In genomic region chr19:55368701-55369563, GRCh38 we compare ENCODE assay signal across 1 cellular context.
TF ChIP-seq lines count a peak whose summit lies in the region.

No MANE protein-coding gene starts in this region.

TF ChIP-seq in K562, 482 proteins besides CTCF, POLR2A, EP300 and RAD21 (continued from another document and continues in another):
- TF ChIP-seq THAP12 (CRISPR knock-in tag; IDR thresholded peaks at IDR 0.05), result no peak
- peak in 1 of 2 experiments; percentile 18 for TF ChIP-seq E2F6 (IDR thresholded peaks at IDR 0.05; ENCODE audit: borderline replicate concordance in 1 of 2, extremely low read depth in 1 of 2, insufficient read depth in 1 of 2, insufficient read length in 1 of 2, low read depth in 1 of 2, low read length in 1 of 2, poor library complexity in 1 of 2, severe bottlenecking in 1 of 2)
- no peak for TF ChIP-seq MECOM (CRISPR knock-in tag; IDR thresholded peaks at IDR 0.05)
- TF ChIP-seq ZKSCAN8 (CRISPR knock-in tag; IDR thresholded peaks at IDR 0.05), result no peak
- no peak for TF ChIP-seq MBD2 (IDR thresholded peaks at IDR 0.05; ENCODE audit: borderline replicate concordance, low read depth)
- TF ChIP-seq PHF21A (IDR thresholded peaks at IDR 0.05; ENCODE audit: borderline replicate concordance, low read depth), result 0 out of 2 replicates have a peak, but pooled peaks have one; percentile 25
- TF ChIP-seq ZFP36 (IDR thresholded peaks at IDR 0.05; ENCODE audit: low read depth, low read length, partially characterized antibody), result peak; percentile 24
- TF ChIP-seq ZNF174 (CRISPR knock-in tag; IDR thresholded peaks at IDR 0.05), result no peak
- TF ChIP-seq ZBTB17 (CRISPR knock-in tag; IDR thresholded peaks at IDR 0.05), result no peak
- TF ChIP-seq NFIC (IDR thresholded peaks at IDR 0.05), result peak; percentile 40; the same call in 1 of the 2 replicates
- no peak for TF ChIP-seq SP2 (IDR thresholded peaks at IDR 0.05; ENCODE audit: extremely low read depth, low read depth, low read length, poor library complexity, severe bottlenecking)
- TF ChIP-seq XRCC4 (IDR thresholded peaks at IDR 0.05; ENCODE audit: extremely low read depth, insufficient read depth, insufficient read length), result no peak
- TF ChIP-seq HEY1 (CRISPR knock-in tag; IDR thresholded peaks at IDR 0.05; ENCODE audit: borderline replicate concordance), result no peak
- no peak for TF ChIP-seq PRDM10 (IDR thresholded peaks at IDR 0.05; ENCODE audit: partially characterized antibody)
- no peak for TF ChIP-seq ZKSCAN3 (CRISPR knock-in tag; IDR thresholded peaks at IDR 0.05)
- TF ChIP-seq CEBPG (CRISPR knock-in tag; IDR thresholded peaks at IDR 0.05), result no peak
- no peak for TF ChIP-seq CEBPG (tag; conservative IDR thresholded peaks at IDR 0.05 in 1 of 2, IDR thresholded peaks at IDR 0.05 in 1 of 2)
- no peak for TF ChIP-seq ZC3H11A (IDR thresholded peaks at IDR 0.05; ENCODE audit: low read depth, low read length)
- 0 out of 4 replicates have a peak, but pooled peaks of 1 of the 2 experiments have one; percentile 20 for TF ChIP-seq NONO (IDR thresholded peaks at IDR 0.05; ENCODE audit: low read depth in 2 of 2, low read length in 1 of 2)
- TF ChIP-seq HNRNPUL1 (IDR thresholded peaks at IDR 0.05; ENCODE audit: low read length), result no peak
- no peak for TF ChIP-seq RFX5 (IDR thresholded peaks at IDR 0.05; ENCODE audit: low read depth, low read length)
- no peak for TF ChIP-seq SRSF9 (IDR thresholded peaks at IDR 0.05; ENCODE audit: borderline replicate concordance, low read depth, low read length)
- no peak for TF ChIP-seq ARID1B (IDR thresholded peaks at IDR 0.05)
- no peak for TF ChIP-seq SMARCE1 (IDR thresholded peaks at IDR 0.05)
- no peak for TF ChIP-seq ZNF318 (IDR thresholded peaks at IDR 0.05; ENCODE audit: borderline replicate concordance in 1 of 2, low read depth in 1 of 2)
- no peak for TF ChIP-seq RBM17 (IDR thresholded peaks at IDR 0.05; ENCODE audit: borderline replicate concordance, low read depth, low read length)
- no peak for TF ChIP-seq TBL1XR1 (IDR thresholded peaks at IDR 0.05; ENCODE audit: low read length in 2 of 2)
- no peak for TF ChIP-seq ZNF398 (CRISPR knock-in tag; IDR thresholded peaks at IDR 0.05)
- TF ChIP-seq SAFB (IDR thresholded peaks at IDR 0.05; ENCODE audit: borderline replicate concordance, low read depth, low read length), result no peak
- no peak for TF ChIP-seq PTBP1 (IDR thresholded peaks at IDR 0.05; ENCODE audit: low read depth, low read length)
- peak; percentile 39 for TF ChIP-seq CXXC5 (CRISPR knock-in tag; IDR thresholded peaks at IDR 0.05)
- TF ChIP-seq RFX7 (CRISPR knock-in tag; IDR thresholded peaks at IDR 0.05), result no peak
- no peak for TF ChIP-seq MED1 (CRISPR knock-in tag; IDR thresholded peaks at IDR 0.05; ENCODE audit: borderline replicate concordance)
- TF ChIP-seq ILK (tag; IDR thresholded peaks at IDR 0.05; ENCODE audit: borderline replicate concordance, low read depth), result no peak
- TF ChIP-seq RBM25 (IDR thresholded peaks at IDR 0.05; ENCODE audit: low read depth, low read length, severe bottlenecking), result no peak
- TF ChIP-seq NRF1 (conservative IDR thresholded peaks at IDR 0.05 in 1 of 2, IDR thresholded peaks at IDR 0.05 in 1 of 2), result 0 out of 4 replicates have a peak, but pooled peaks of 1 of the 2 experiments have one; percentile 17
- peak; percentile 94 for TF ChIP-seq ZBTB33 (CRISPR knock-in tag; IDR thresholded peaks at IDR 0.05)
- no peak for TF ChIP-seq GTF2A2 (tag; IDR thresholded peaks at IDR 0.05)
- TF ChIP-seq NCOA2 (IDR thresholded peaks at IDR 0.05; ENCODE audit: partially characterized antibody in 2 of 2), result no peak
- no peak for TF ChIP-seq ZNF644 (tag; IDR thresholded peaks at IDR 0.05; ENCODE audit: low read depth)
- no peak for TF ChIP-seq ZHX1 (conservative IDR thresholded peaks at IDR 0.05; ENCODE audit: low read length)
